9 cellular contexts compared by ENCODE assay signal in genomic region chr4:149264093-149264733, GRCh38.
DNase-seq lines count a peak whose midpoint lies in the region; ATAC-seq, FAIRE-seq and TF ChIP-seq lines count a peak whose summit lies in the region.
"Had no signal": no experiment of that assay in that cellular context is flagged by ENCODE, and none has a peak within 500 bp of the region (broad histone marks: within the 10 kb centered on the region; RNA-seq: fewer than 3 reads in every experiment).

No MANE protein-coding gene starts in this region.

- H3K4me1 Mint-ChIP-seq in Calu3 (ENCODE audit: low read depth, unreplicated experiment), result no peaks in the 10 kb centered on the region
- H3K4me1 Mint-ChIP-seq: activated naive CD4-positive, alpha-beta T cell treated with anti-CD3 and anti-CD28 coated beads, Interleukin-2, amount 50 U/mL, for 24 hours had no signal

- POLR2A ChIA-PET in GM12878 (lab: Charles Lee), result no interaction called here
- POLR2A ChIA-PET in HepG2 (lab: Yijun Ruan, JAX), result no interaction called here

- H3K4me1 ChIP-seq in GM12878 (ENCODE audit: control insufficient read depth, insufficient read depth, low read length), result no peaks in the 10 kb centered on the region
- H3K4me1 ChIP-seq in HepG2 (ENCODE audit: insufficient read depth, low read length), result no peaks in the 10 kb centered on the region
- no peaks in the 10 kb centered on the region for H3K4me1 ChIP-seq in uterus

- H3K27me3 Mint-ChIP-seq in Calu3 (ENCODE audit: unreplicated experiment), result no peaks in the 10 kb centered on the region
- H3K27me3 Mint-ChIP-seq: activated naive CD4-positive, alpha-beta T cell treated with anti-CD3 and anti-CD28 coated beads, Interleukin-2, amount 50 U/mL, for 24 hours had no signal

- H3K4me3 ChIP-seq in GM12878 (no peak overlapping the region), HepG2 (replicated peaks in 1 of 3; ENCODE audit: insufficient read depth in 1 of 3, low read depth in 2 of 3, low read length in 3 of 3) (no peak overlapping the region), uterus (no peak overlapping the region)

- no peaks in the 10 kb centered on the region for H3K9me3 Mint-ChIP-seq in Calu3 (ENCODE audit: low read depth, unreplicated experiment)

- no peak overlapping the region for H3K9ac ChIP-seq in GM12878 (ENCODE audit: control insufficient read depth, insufficient read depth, low read length)
- H3K9ac ChIP-seq in HepG2 (ENCODE audit: insufficient read depth, low read depth, low read length), result no peak overlapping the region

- no peak overlapping the region for H3K4me3 Mint-ChIP-seq in Calu3 (ENCODE audit: low read depth, unreplicated experiment)
- H3K4me3 Mint-ChIP-seq: activated naive CD4-positive, alpha-beta T cell treated with anti-CD3 and anti-CD28 coated beads, Interleukin-2, amount 50 U/mL, for 24 hours had no signal

- peak; percentile 73 for TF ChIP-seq RAD21 in GM12878 (IDR thresholded peaks at IDR 0.05; ENCODE audit: insufficient read depth, low read depth, low read length)
- 0 out of 2 replicates have a peak, but pooled peaks have one; percentile 29 for TF ChIP-seq RAD21 in HepG2 (CRISPR knock-in tag; IDR thresholded peaks at IDR 0.05)

- H3K27me3 ChIP-seq in GM12878 (replicated peaks in 1 of 2; ENCODE audit: control insufficient read depth in 2 of 2, insufficient read depth in 2 of 2, low read length in 1 of 2) (no peaks in the 10 kb centered on the region), HepG2 (ENCODE audit: control insufficient read depth in 1 of 2, insufficient read depth in 2 of 2, low read length in 2 of 2) (no peaks in the 10 kb centered on the region), uterus (no peaks in the 10 kb centered on the region)

- in situ Hi-C loops in GM12878 (cut with MboI), result no loop called here
- in situ Hi-C loops in HepG2 (cut with HindIII; ENCODE audit: extremely low pct_ligation_motif_present, low pct_unique_long_range_greater_than_20kb), result loop anchor here (10.0 to 25.0 kb wide), 2 partner anchors 277 to 1279 kb away; no protein-coding TSS in a partner anchor

- H3K27ac Mint-ChIP-seq in Calu3 (ENCODE audit: unreplicated experiment), result no peak overlapping the region
- H3K27ac Mint-ChIP-seq: activated naive CD4-positive, alpha-beta T cell treated with anti-CD3 and anti-CD28 coated beads, Interleukin-2, amount 50 U/mL, for 24 hours had no signal

- intact Hi-C loops in Calu3 (cut with micrococcal nuclease; ENCODE audit: unreplicated experiment), result loop anchor here (5.0 to 10.0 kb wide), 4 partner anchors 412 to 1337 kb away; partner anchors contain the start of gene NR3C2
- intact Hi-C loops in GM12878 (cut with micrococcal nuclease; ENCODE audit: unreplicated experiment), result loop anchor here (1.0 kb wide), 1 partner anchor 266 kb away; no protein-coding TSS in a partner anchor
- intact Hi-C loops in HepG2 (cut with micrococcal nuclease; ENCODE audit: unreplicated experiment), result loop anchor here (1.0 to 5.0 kb wide), 2 partner anchors 266 to 1397 kb away; no protein-coding TSS in a partner anchor
- intact Hi-C loops in uterus (cut with DNase I; ENCODE audit: low total_unique reads), result no loop called here

- H3K79me2 ChIP-seq in GM12878 (ENCODE audit: control insufficient read depth, insufficient read depth, low read length) (no peaks in the 10 kb centered on the region), HepG2 (ENCODE audit: insufficient read depth, low read length) (no peaks in the 10 kb centered on the region)

- H2AFZ ChIP-seq in GM12878 (ENCODE audit: control insufficient read depth, low read depth, low read length), result no peak overlapping the region
- H2AFZ ChIP-seq in HepG2 (ENCODE audit: low read length), result no peak overlapping the region

- FAIRE-seq in GM12878 (lab: Jason Lieb, UNC), result peak; percentile 76
- FAIRE-seq in HepG2 (lab: Jason Lieb, UNC), result peak; percentile 64

- peak; percentile 30 for DNase-seq in Calu3
- peak; percentile 19 for DNase-seq in NCI-H2171 (lab: John Stamatoyannopoulos, UW)
- peak; percentile 4 for DNase-seq in GM12878 (ENCODE audit: low read depth, low spot score)
- DNase-seq in HepG2 (ENCODE audit: low spot score), result peak; percentile 50
- no peak for DNase-seq in hippocampal formation (lab: John Stamatoyannopoulos, UW)
- no peak for DNase-seq in uterus

- BruUV-seq in Calu3 (replicated peaks; lab: Mats Ljungman, UMichigan), result no TSS peak
- BruUV-seq in GM12878 (replicated peaks; lab: Mats Ljungman, UMichigan), result no TSS peak
- BruUV-seq in HepG2 (replicated peaks; lab: Mats Ljungman, UMichigan), result no TSS peak

- no peaks in the 10 kb centered on the region for H4K20me1 ChIP-seq in GM12878 (ENCODE audit: control insufficient read depth, insufficient read depth)
- no peaks in the 10 kb centered on the region for H4K20me1 ChIP-seq in HepG2 (ENCODE audit: insufficient read depth, low read length)

- peak; percentile 77 for ATAC-seq in GM18520 (IDR thresholded peaks at IDR 0.05; ENCODE audit: unreplicated experiment)
- peak; percentile 77 for ATAC-seq in HG02943 (IDR thresholded peaks at IDR 0.05; ENCODE audit: low read depth, unreplicated experiment)
- ATAC-seq in GM12878, result peak; percentile 90
- peak; percentile 88 for ATAC-seq in HepG2

- H3K36me3 ChIP-seq in GM12878 (ENCODE audit: control insufficient read depth in 2 of 2, insufficient read depth in 2 of 2, low read length in 1 of 2) (no peaks in the 10 kb centered on the region), HepG2 (replicated peaks in 1 of 2; ENCODE audit: control insufficient read depth in 1 of 2, insufficient read depth in 2 of 2, low read length in 2 of 2) (no peaks in the 10 kb centered on the region), uterus (no peaks in the 10 kb centered on the region)

- CTCF ChIA-PET in Calu3 (lab: Charles Lee) (no interaction called here), GM12878 (lab: Yijun Ruan, JAX) (interaction anchor here (0.6 to 2.1 kb wide), 6 partner anchors 9 to 1945 kb away, joined by 3 to 6 read pairs (median 4); no protein-coding TSS in a partner anchor), HepG2 (lab: Yijun Ruan, JAX; ENCODE audit: low intra/inter-chr PET ratio, low total read pairs) (interaction anchor here (1.3 kb wide), 1 partner anchor 1280 kb away, joined by 6 read pairs; no protein-coding TSS in a partner anchor)

- WGBS in GM12878 (ENCODE audit: insufficient coverage, insufficient replicate concordance, low lambda C conversion rate, missing lambda C conversion rate), result 33% methylated on average over 2 of the region's 2 CpGs
- 5% methylated on average over 2 of the region's 2 CpGs for WGBS in HepG2 (ENCODE audit: low lambda C conversion rate)

- no peak for TF ChIP-seq EP300 in GM12878 (IDR thresholded peaks at IDR 0.05; ENCODE audit: borderline replicate concordance in 1 of 2, control insufficient read depth in 1 of 2, low read depth in 2 of 2, low read length in 2 of 2)
- TF ChIP-seq EP300 in HepG2 (IDR thresholded peaks at IDR 0.05; ENCODE audit: low read depth in 2 of 2, low read length in 2 of 2), result no peak
- no peak for TF ChIP-seq EP300 in HepG2 (CRISPR knock-in tag; IDR thresholded peaks at IDR 0.05; ENCODE audit: borderline replicate concordance)

- no peak overlapping the region for H3K4me2 ChIP-seq in GM12878 (ENCODE audit: control insufficient read depth, insufficient read depth)
- H3K4me2 ChIP-seq in HepG2 (ENCODE audit: low read depth, low read length), result no peak overlapping the region

- SMC1A ChIA-PET in GM12878 (lab: Charles Lee; ENCODE audit: uncharacterized antibody, unreplicated experiment), result interaction anchor here (1.0 kb wide), 2 partner anchors 10 to 267 kb away, joined by 3 read pairs; no protein-coding TSS in a partner anchor

- H3K9me3 ChIP-seq in GM12878 (replicated peaks; ENCODE audit: control insufficient read depth, insufficient read depth, low read length) (no peaks in the 10 kb centered on the region), HepG2 (ENCODE audit: low read length) (no peaks in the 10 kb centered on the region), uterus (no peaks in the 10 kb centered on the region)

- TF ChIP-seq POLR2A in GM12878 (IDR thresholded peaks at IDR 0.05; ENCODE audit: low read depth, low read length) (no peak), HepG2 (IDR thresholded peaks at IDR 0.05; ENCODE audit: insufficient read depth in 1 of 2, low read depth in 2 of 2, low read length in 2 of 2) (no peak), uterus (IDR thresholded peaks at IDR 0.05) (no peak)

- H3K27ac ChIP-seq in GM12878 (ENCODE audit: control insufficient read depth, insufficient read depth), result no peak overlapping the region
- no peak overlapping the region for H3K27ac ChIP-seq in HepG2 (ENCODE audit: extremely low read length, insufficient read depth, low read length)
- no peak overlapping the region for H3K27ac ChIP-seq in uterus

- RAD21 ChIA-PET in GM12878 (lab: Charles Lee; ENCODE audit: unreplicated experiment), result interaction anchor here (1.7 kb wide), 1 partner anchor 633 kb away, joined by 3 read pairs; no protein-coding TSS in a partner anchor

- H3K36me3 Mint-ChIP-seq in Calu3 (ENCODE audit: insufficient read depth, unreplicated experiment), result no peaks in the 10 kb centered on the region
- H3K36me3 Mint-ChIP-seq: activated naive CD4-positive, alpha-beta T cell treated with anti-CD3 and anti-CD28 coated beads, Interleukin-2, amount 50 U/mL, for 24 hours had no signal

- no peak for TF ChIP-seq CTCF in Calu3 (IDR thresholded peaks at IDR 0.05; ENCODE audit: unreplicated experiment)
- TF ChIP-seq CTCF in GM12878 (IDR thresholded peaks at IDR 0.05 in 2 of 3, conservative IDR thresholded peaks at IDR 0.05 in 1 of 3; ENCODE audit: control insufficient read depth in 2 of 3, extremely low read depth in 1 of 3, insufficient read depth in 1 of 3, low read depth in 3 of 3, low read length in 3 of 3), result peak; percentile 61 to 75 (median 67)
- peak; percentile 75 for TF ChIP-seq CTCF in HepG2 (CRISPR knock-in tag; IDR thresholded peaks at IDR 0.05)
- no peak for TF ChIP-seq CTCF in uterus (IDR thresholded peaks at IDR 0.05)

TF ChIP-seq in GM12878, 131 proteins besides CTCF, POLR2A, EP300 and RAD21:
- TF ChIP-seq SREBF2 (IDR thresholded peaks at IDR 0.05; ENCODE audit: low read length), result no peak
- TF ChIP-seq SMC3 (IDR thresholded peaks at IDR 0.05; ENCODE audit: borderline replicate concordance, low read length), result peak; percentile 56

TF ChIP-seq in HepG2, 621 proteins besides CTCF, POLR2A, EP300 and RAD21:
- TF ChIP-seq STAG1 (CRISPR knock-in tag; IDR thresholded peaks at IDR 0.05), result peak; percentile 77
- peak; percentile 39; the same call in 1 of the 2 replicates for TF ChIP-seq FOXK1 (CRISPR knock-in tag; IDR thresholded peaks at IDR 0.05; ENCODE audit: borderline replicate concordance, low read depth)
- no peak for TF ChIP-seq ZNF569 (CRISPR knock-in tag; IDR thresholded peaks at IDR 0.05; ENCODE audit: borderline replicate concordance)
- TF ChIP-seq FOXA3 (CRISPR knock-in tag; IDR thresholded peaks at IDR 0.05), result peak; percentile 51
- no peak for TF ChIP-seq KDM5B (CRISPR knock-in tag; IDR thresholded peaks at IDR 0.05; ENCODE audit: borderline replicate concordance)
- TF ChIP-seq SMC3 (IDR thresholded peaks at IDR 0.05; ENCODE audit: low read length), result peak; percentile 70
- TF ChIP-seq ERF (CRISPR knock-in tag; IDR thresholded peaks at IDR 0.05), result no peak
- TF ChIP-seq DPF2 (CRISPR knock-in tag; IDR thresholded peaks at IDR 0.05; ENCODE audit: borderline replicate concordance, low read depth), result no peak
- TF ChIP-seq MIER2 (CRISPR knock-in tag; IDR thresholded peaks at IDR 0.05), result no peak
- no peak for TF ChIP-seq FOXA1 (IDR thresholded peaks at IDR 0.05)
- peak; percentile 66 for TF ChIP-seq FOXA1 (CRISPR knock-in tag; IDR thresholded peaks at IDR 0.05)

Comparison
In these comparisons a context has a peak if more than half of its experiments do, and no peak if none do; other contexts are left out.
1. DNase-seq: peak in Calu3 (single experiment), NCI-H2171 (single experiment), GM12878 (single experiment) and HepG2 (single experiment); none in hippocampal formation (0 of 2) and uterus (0 of 2).
2. CTCF ChIP-seq: peak in GM12878 (3 of 3) and HepG2 (single experiment); none in Calu3 (single experiment) and uterus (0 of 4).
3. Peak in every context shown above with its lines, with median percentiles within 50 percentile points of each other: ATAC-seq.